ENCODE assay signal across 10 cellular contexts in genomic region chr20:1334761-1335160, GRCh38. TPM values are rescaled to one million over a fixed set of nuclear protein-coding genes. Genes with fewer than 3 reads are reported as not detected.
A peak's percentile ranks its signal among the peaks of the same experiment; 100 is the strongest.
DNase-seq lines count a peak whose midpoint lies in the region; ATAC-seq and TF ChIP-seq lines count a peak whose summit lies in the region.
"Had no signal": no experiment of that assay in that cellular context is flagged by ENCODE, and none has a peak within 500 bp of the region (broad histone marks: within the 10 kb centered on the region; RNA-seq: fewer than 3 reads in every experiment).

No MANE protein-coding gene starts in this region.

- H3K4me2 ChIP-seq in OCI-LY7 (ENCODE audit: low read length): no peak overlapping the region

- H4K20me1 ChIP-seq in OCI-LY7 (ENCODE audit: insufficient read depth, low read length): no peaks in the 10 kb centered on the region; the same call in 1 of the 2 replicates

- H3K4me3 Mint-ChIP-seq in type B pancreatic cell: no peak overlapping the region

- CTCF ChIA-PET in OCI-LY7 (lab: Charles Lee; ENCODE audit: unreplicated experiment): no interaction called here

- peaks cover 0 to 55% of the 10 kb centered on the region in 2 donors for H3K4me1 ChIP-seq in right atrium auricular region
- peaks cover 73% of the 10 kb centered on the region for H3K4me1 ChIP-seq in left ventricle myocardium inferior
- peaks cover 7% of the 10 kb centered on the region for H3K4me1 ChIP-seq in OCI-LY7 (ENCODE audit: insufficient read depth, low read length, poor library complexity, severe bottlenecking)
- H3K4me1 ChIP-seq: HAP-1 had no signal

- no peaks in the 10 kb centered on the region for H3K9me3 Mint-ChIP-seq in type B pancreatic cell

- ATAC-seq in GM21723 (IDR thresholded peaks at IDR 0.05; ENCODE audit: unreplicated experiment) (no peak), GM19324 (IDR thresholded peaks at IDR 0.05; ENCODE audit: low FRiP score, unreplicated experiment) (no peak)

- intact Hi-C loops in left ventricle myocardium inferior (cut with micrococcal nuclease) (no loop called here), OCI-LY7 (cut with micrococcal nuclease; ENCODE audit: unreplicated experiment) (no loop called here)

- H3K27ac ChIP-seq in right atrium auricular region (no peak overlapping the region), left ventricle myocardium inferior (replicated peaks) (no peak overlapping the region), OCI-LY7 (ENCODE audit: low read depth, low read length, poor library complexity, severe bottlenecking) (no peak overlapping the region)

- POLR2A ChIA-PET in OCI-LY7 (lab: Charles Lee): interaction anchor here (0.7 kb wide), 1 partner anchor 9 kb away, joined by 4 read pairs; no protein-coding TSS in a partner anchor

- H2AFZ ChIP-seq in OCI-LY7 (ENCODE audit: low read length): no peak overlapping the region

- H3K36me3 Mint-ChIP-seq in type B pancreatic cell: no peaks in the 10 kb centered on the region

- no peak overlapping the region for H3K27ac Mint-ChIP-seq in type B pancreatic cell

- H3K27me3 Mint-ChIP-seq in type B pancreatic cell: no peaks in the 10 kb centered on the region

- H3K79me2 ChIP-seq in OCI-LY7 (ENCODE audit: insufficient read depth, low read depth, low read length): peaks cover 7% of the 10 kb centered on the region; the same call in 1 of the 2 replicates

- H3K9me3 ChIP-seq in right atrium auricular region (no peaks in the 10 kb centered on the region), left ventricle myocardium inferior (replicated peaks) (no peaks in the 10 kb centered on the region), OCI-LY7 (ENCODE audit: low read length) (no peaks in the 10 kb centered on the region)
- H3K9me3 ChIP-seq: HAP-1 had no signal

- peak; percentile 52 for DNase-seq in right atrium auricular region (ENCODE audit: low spot score)
- no peak for DNase-seq in left ventricle myocardium inferior
- peak; percentile 9 for DNase-seq in OCI-LY7 (ENCODE audit: low spot score)
- peak; percentile 34 to 71 for DNase-seq in erythroblast (lab: John Stamatoyannopoulos, UW)
- no peak for DNase-seq in kidney tubule cell (ENCODE audit: low spot score)
- no peak for DNase-seq in type B pancreatic cell (ENCODE audit: extremely low spot score, unreplicated experiment)
- DNase-seq: NCI-H446 had no signal

- H3K9me2 ChIP-seq in OCI-LY7 (ENCODE audit: insufficient read depth, low read length): no peaks in the 10 kb centered on the region

- no TSS peak for BruUV-seq in OCI-LY7 (replicated peaks; lab: Mats Ljungman, UMichigan)

- TF ChIP-seq CTCF in right atrium auricular region (IDR thresholded peaks at IDR 0.05) (no peak), left ventricle myocardium inferior (IDR thresholded peaks at IDR 0.05; ENCODE audit: borderline replicate concordance) (no peak), OCI-LY7 (conservative IDR thresholded peaks at IDR 0.05; ENCODE audit: low read length) (0 out of 2 replicates have a peak, but pooled peaks have one; percentile 38), type B pancreatic cell (conservative IDR thresholded peaks at IDR 0.05) (no peak)

- H3K27me3 ChIP-seq in right atrium auricular region: no peaks in the 10 kb centered on the region
- H3K27me3 ChIP-seq in left ventricle myocardium inferior (ENCODE audit: low read depth): no peaks in the 10 kb centered on the region

- no peak for TF ChIP-seq POLR2A in erythroblast (IDR thresholded peaks at IDR 0.05; ENCODE audit: low read length)

- H3K4me3 ChIP-seq in right atrium auricular region (no peak overlapping the region), left ventricle myocardium inferior (no peak overlapping the region), OCI-LY7 (ENCODE audit: low read depth, low read length, poor library complexity, severe bottlenecking) (no peak overlapping the region)
- H3K4me3 ChIP-seq: HAP-1 had no signal

- H3K36me3 ChIP-seq in right atrium auricular region (no peaks in the 10 kb centered on the region), left ventricle myocardium inferior (no peaks in the 10 kb centered on the region), OCI-LY7 (ENCODE audit: insufficient read depth, low read length) (peaks cover 28% of the 10 kb centered on the region)

- H3K4me1 Mint-ChIP-seq in type B pancreatic cell (ENCODE audit: unreplicated experiment): peaks cover 7% of the 10 kb centered on the region

RNA-seq across cellular contexts. Expression of gene SDCBP2, which starts 5.8 kb away (rescaled TPM):
- 1 to 10 TPM; 2.9 to 3.9 TPM for total RNA-seq in right atrium auricular region
- 2.2 TPM for total RNA-seq in left ventricle myocardium inferior
- 1.8 and 2.8 TPM in 2 replicates for total RNA-seq in OCI-LY7 (2014; rRNA removed; shearing (Covaris generic))
- total RNA-seq in OCI-LY7 (2022): 2.5 and 2.6 TPM in 2 replicates
- total RNA-seq in type B pancreatic cell (ENCODE audit: low replicate concordance): 4.9 and 7.4 TPM in 2 replicates

RNA-seq across cellular contexts. Expression of gene FKBP1A, which starts 58.1 kb away (rescaled TPM):
- 10 to 100 TPM; 73.5 to 98.7 TPM for total RNA-seq in right atrium auricular region
- total RNA-seq in left ventricle myocardium inferior: 124 TPM
- total RNA-seq in OCI-LY7 (2014; rRNA removed; shearing (Covaris generic)): 83.2 and 99.0 TPM in 2 replicates
- total RNA-seq in OCI-LY7 (2022): 218 and 230 TPM in 2 replicates
- 149 and 177 TPM in 2 replicates for total RNA-seq in type B pancreatic cell (ENCODE audit: low replicate concordance)

Comparison
In these comparisons a context has a peak if more than half of its experiments do, and no peak if none do; other contexts are left out.
1. DNase-seq: peak in right atrium auricular region (single experiment), OCI-LY7 (single experiment) and erythroblast (2 of 2); none in left ventricle myocardium inferior (single experiment), kidney tubule cell (single experiment) and type B pancreatic cell (single experiment).